Comparison of ENCODE assay signal across 8 cellular contexts in the genomic region with DNA sequence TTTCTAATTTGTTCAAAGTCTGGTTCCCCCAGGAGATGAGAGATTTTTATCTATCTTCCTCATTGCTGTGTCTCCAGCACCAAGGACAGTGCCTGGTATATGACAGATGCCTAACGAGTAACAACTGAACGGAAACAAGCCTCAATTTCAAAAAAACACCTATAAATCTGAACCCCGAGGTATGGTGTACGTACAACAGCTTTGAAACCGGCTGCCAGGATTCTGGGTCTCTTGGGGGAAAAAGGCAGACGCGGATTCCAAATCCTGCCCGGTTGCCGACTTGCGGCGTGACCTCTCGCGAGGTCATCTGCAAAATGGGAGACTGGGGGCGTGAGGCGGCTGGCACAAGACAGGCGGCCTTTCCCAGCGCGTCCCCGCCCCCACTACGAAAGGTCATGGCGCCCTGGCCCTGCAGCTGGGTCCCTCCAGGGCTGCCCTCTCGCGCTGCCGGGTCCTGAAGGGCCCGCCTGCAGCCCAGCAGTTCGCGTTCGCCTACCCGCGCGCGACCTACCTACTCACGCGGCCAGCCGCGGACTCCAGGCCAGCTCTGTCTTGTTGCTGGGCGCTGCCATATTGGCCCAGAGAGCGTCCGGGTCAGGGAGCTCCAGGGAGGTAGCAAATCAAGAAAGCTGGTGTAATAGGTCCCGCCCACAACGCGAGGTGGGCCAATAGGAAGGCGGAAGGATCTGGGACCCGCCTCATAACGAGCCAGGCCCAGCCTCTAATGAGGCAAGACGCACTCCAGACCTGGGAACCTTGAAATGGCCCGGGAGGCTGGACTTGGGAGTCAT. TPM values are rescaled to one million over a fixed set of nuclear protein-coding genes. Genes with fewer than 3 reads are reported as not detected.
DNase-seq lines count a peak whose midpoint lies in the region; ATAC-seq, FAIRE-seq and TF ChIP-seq lines count a peak whose summit lies in the region.

A gene with protein sequence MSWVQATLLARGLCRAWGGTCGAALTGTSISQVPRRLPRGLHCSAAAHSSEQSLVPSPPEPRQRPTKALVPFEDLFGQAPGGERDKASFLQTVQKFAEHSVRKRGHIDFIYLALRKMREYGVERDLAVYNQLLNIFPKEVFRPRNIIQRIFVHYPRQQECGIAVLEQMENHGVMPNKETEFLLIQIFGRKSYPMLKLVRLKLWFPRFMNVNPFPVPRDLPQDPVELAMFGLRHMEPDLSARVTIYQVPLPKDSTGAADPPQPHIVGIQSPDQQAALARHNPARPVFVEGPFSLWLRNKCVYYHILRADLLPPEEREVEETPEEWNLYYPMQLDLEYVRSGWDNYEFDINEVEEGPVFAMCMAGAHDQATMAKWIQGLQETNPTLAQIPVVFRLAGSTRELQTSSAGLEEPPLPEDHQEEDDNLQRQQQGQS (minus strand): TSS at position 584 of the 791 bp plus-strand sequence. CDS start 9,964 bp downstream, outside the sequence.

- no peaks in the 10 kb centered on the region for H3K9me3 ChIP-seq in pancreas
- no peaks in the 10 kb centered on the region for H3K9me3 ChIP-seq in tibial artery

- H3K9me3 Mint-ChIP-seq in activated naive CD8-positive, alpha-beta T cell treated with anti-CD3 and anti-CD28 coated beads, Interleukin-2, amount 50 U/mL, for 24 hours, result no peaks in the 10 kb centered on the region

- DNase-seq in GM12864 (ENCODE audit: low read depth) (peak; percentile 92), NCI-H1417 treated with DMSO at 0.1 percent for 48 hours (lab: John Stamatoyannopoulos, UW) (peak; percentile 97), SW480 (ENCODE audit: low spot score) (peak; percentile 98), Right ventricle myocardium superior (peak; percentile 98), pancreas (peak; percentile 91 to 99 (median 98)), tibial artery (peak; percentile 98 to 99)
- peak; percentile 92 for DNase-seq in activated naive CD8-positive, alpha-beta T cell treated with anti-CD3 and anti-CD28 coated beads, Interleukin-2, amount 50 U/mL, for 24 hours

- H3K36me3 ChIP-seq in pancreas, result no peaks in the 10 kb centered on the region
- peaks cover 0 to 14% (median 0%) of the 10 kb centered on the region in 3 donors for H3K36me3 ChIP-seq in tibial artery

- no peaks in the 10 kb centered on the region for H3K27me3 Mint-ChIP-seq in activated naive CD8-positive, alpha-beta T cell treated with anti-CD3 and anti-CD28 coated beads, Interleukin-2, amount 50 U/mL, for 24 hours

- H3K4me1 ChIP-seq in pancreas (peaks cover 8 to 11% (median 10%) of the 10 kb centered on the region in 3 donors), tibial artery (peaks cover 0 to 31% (median 15%) of the 10 kb centered on the region in 4 donors)

- FAIRE-seq in pancreas (lab: Jason Lieb, UNC), result peak; percentile 94

- peaks cover 34% of the 10 kb centered on the region for H3K4me1 Mint-ChIP-seq in activated naive CD8-positive, alpha-beta T cell treated with anti-CD3 and anti-CD28 coated beads, Interleukin-2, amount 50 U/mL, for 24 hours

- TF ChIP-seq CTCF in GM12864 (IDR thresholded peaks at IDR 0.05; ENCODE audit: low read depth, low read length, missing control alignments) (no peak), pancreas (IDR thresholded peaks at IDR 0.05) (peak in 1 of 4 donors; percentile 12), tibial artery (IDR thresholded peaks at IDR 0.05) (peak in 1 of 2 experiments; percentile 20)

- H3K27ac Mint-ChIP-seq in activated naive CD8-positive, alpha-beta T cell treated with anti-CD3 and anti-CD28 coated beads, Interleukin-2, amount 50 U/mL, for 24 hours, result peak within 1 kb of the TSS; percentile 93

- H3K36me3 Mint-ChIP-seq in activated naive CD8-positive, alpha-beta T cell treated with anti-CD3 and anti-CD28 coated beads, Interleukin-2, amount 50 U/mL, for 24 hours (ENCODE audit: low read depth), result peaks cover 6% of the 10 kb centered on the region

- whole genome bisulfite sequencing in pancreas, 2 donors, result 0% methylated on average over 35 to 47 of the region's 47 CpGs

- H3K4me3 ChIP-seq in GM12864 (ENCODE audit: low read depth, low read length), result peak within 1 kb of the TSS; percentile 97
- peak within 1 kb of the TSS; percentile 66 to 82 (median 76) for H3K4me3 ChIP-seq in pancreas
- H3K4me3 ChIP-seq in tibial artery, result peak within 1 kb of the TSS; percentile 77 to 85

- ATAC-seq in HG02763 (IDR thresholded peaks at IDR 0.05; ENCODE audit: unreplicated experiment) (peak; percentile 95), Right ventricle myocardium superior (ENCODE audit: poor library complexity) (peak; percentile 98), pancreas (peak; percentile 98 to 99 (median 98))
- peak; percentile 95 for ATAC-seq in activated naive CD8-positive, alpha-beta T cell treated with anti-CD3 and anti-CD28 coated beads, Interleukin-2, amount 50 U/mL, for 24 hours

- intact Hi-C loops in Right ventricle myocardium superior (cut with DNase I), result no loop called here
- intact Hi-C loops in pancreas (cut with DNase I), result no loop called here
- intact Hi-C loops in tibial artery (cut with DNase I; ENCODE audit: low total_unique reads), result no loop called here

- H3K27ac ChIP-seq in pancreas (peak within 1 kb of the TSS; percentile 83 to 89 (median 85)), tibial artery (peak within 1 kb of the TSS; percentile 81 to 88)

- peak within 1 kb of the TSS; percentile 95 for H3K4me3 Mint-ChIP-seq in activated naive CD8-positive, alpha-beta T cell treated with anti-CD3 and anti-CD28 coated beads, Interleukin-2, amount 50 U/mL, for 24 hours

- H3K27me3 ChIP-seq in pancreas (no peaks in the 10 kb centered on the region), tibial artery (no peaks in the 10 kb centered on the region)

RNA-seq across cellular contexts. Expression of the gene that starts here (rescaled TPM):
- total RNA-seq in Right ventricle myocardium superior (178 TPM), pancreas (10 to 100 TPM; 32.1 to 54.8 (median 36.9) TPM)
- polyA plus RNA-seq in pancreas, result 10 to 100 TPM; 60.3 to 87.3 TPM

Comparison
In these comparisons a context has a peak if more than half of its experiments do, and no peak if none do; other contexts are left out.
1. Peak in every context shown above with its lines: DNase-seq, ATAC-seq, H3K4me3 ChIP-seq and H3K27ac ChIP-seq.